ENCODE assay signal across 21 cellular contexts in the genomic region with DNA sequence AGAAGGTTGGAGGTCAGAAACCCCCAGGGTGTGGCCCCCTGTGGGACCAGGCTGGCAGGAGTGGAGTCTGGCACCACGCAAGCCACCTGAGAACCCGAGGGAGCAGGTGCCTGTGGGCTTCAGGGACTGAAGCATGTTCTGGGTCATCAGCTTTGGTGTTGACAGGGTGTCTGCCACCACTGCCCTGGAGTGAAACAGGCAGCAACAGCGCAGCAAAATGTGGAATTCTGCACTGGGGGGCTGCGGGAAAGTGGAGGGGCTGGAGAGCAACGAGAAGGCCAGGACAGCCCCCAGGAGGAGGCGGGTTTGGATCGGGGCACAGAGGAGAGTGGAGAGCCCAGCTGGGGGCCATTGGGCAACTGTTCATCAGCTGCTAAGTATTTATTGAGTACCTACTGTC.
"Had no signal": no experiment of that assay in that cellular context is flagged by ENCODE, and none has a peak within 500 bp of the region (broad histone marks: within the 10 kb centered on the region; RNA-seq: fewer than 3 reads in every experiment).

No MANE protein-coding gene starts in this region.

- H3K27ac ChIP-seq: HL-60, KMS-11, RWPE1 had no signal

- H3K9ac ChIP-seq: KMS-11 had no signal

- H3K27me3 Mint-ChIP-seq: IgD-negative memory B cell had no signal

- DNase-seq: Kasumi-1, MM.1S, NCI-H1092 treated with DMSO at 0.1 percent for 48 hours, NCI-H1436, NCI-H187, NCI-H2029, NCI-H2081 treated with DMSO at 0.1 percent for 48 hours, NCI-H2171, NCI-H226, NCI-H446, NCI-H510A, NCI-H524 treated with DMSO at 0.1 percent for 48 hours, NCI-H69, NCI-H774, PC-3, SHP77 had no signal

- H3K4me3 Mint-ChIP-seq: IgD-negative memory B cell had no signal

- H3K4me3 ChIP-seq: K562 had no signal
